In genomic region chr6:16324184-16324583, GRCh38 we compare ENCODE assay signal across 20 cellular contexts.
DNase-seq lines count a peak whose midpoint lies in the region; ATAC-seq and TF ChIP-seq lines count a peak whose summit lies in the region.
"Had no signal": no experiment of that assay in that cellular context is flagged by ENCODE, and none has a peak within 500 bp of the region (broad histone marks: within the 10 kb centered on the region; RNA-seq: fewer than 3 reads in every experiment).

No MANE protein-coding gene starts in this region.

- H3K27me3 Mint-ChIP-seq in activated CD8-positive, alpha-beta memory T cell treated with anti-CD3 and anti-CD28 coated beads, Interleukin-2, amount 10 ng/mL, durations not matched to agents 7 days and 5 days: no peaks in the 10 kb centered on the region
- H3K27me3 Mint-ChIP-seq in activated naive CD8-positive, alpha-beta T cell treated with anti-CD3 and anti-CD28 coated beads for 36 hours: no peaks in the 10 kb centered on the region

- ATAC-seq in activated CD8-positive, alpha-beta memory T cell treated with anti-CD3 and anti-CD28 coated beads, Interleukin-2, amount 10 ng/mL, durations not matched to agents 7 days and 5 days: no peak
- no peak for ATAC-seq in GM21717 (IDR thresholded peaks at IDR 0.05; ENCODE audit: unreplicated experiment)
- ATAC-seq: right lobe of liver had no signal

- H3K9me3 Mint-ChIP-seq in activated CD8-positive, alpha-beta memory T cell treated with anti-CD3 and anti-CD28 coated beads, Interleukin-2, amount 10 ng/mL, durations not matched to agents 7 days and 5 days (ENCODE audit: low read depth): no peaks in the 10 kb centered on the region
- no peaks in the 10 kb centered on the region for H3K9me3 Mint-ChIP-seq in activated naive CD8-positive, alpha-beta T cell treated with anti-CD3 and anti-CD28 coated beads for 36 hours

- intact Hi-C loops in testis (cut with DNase I; ENCODE audit: low total_unique reads): no loop called here

- H3K4me1 Mint-ChIP-seq in activated CD8-positive, alpha-beta memory T cell treated with anti-CD3 and anti-CD28 coated beads, Interleukin-2, amount 10 ng/mL, durations not matched to agents 7 days and 5 days: peaks cover 63% of the 10 kb centered on the region
- peaks cover 59% of the 10 kb centered on the region for H3K4me1 Mint-ChIP-seq in activated naive CD8-positive, alpha-beta T cell treated with anti-CD3 and anti-CD28 coated beads for 36 hours

- H3K9me3 ChIP-seq in mesenchymal stem cell (ENCODE audit: control insufficient read depth, low read length) (no peaks in the 10 kb centered on the region), testis (no peaks in the 10 kb centered on the region)
- H3K9me3 ChIP-seq: right lobe of liver, stomach, transverse colon had no signal

- H2AK5ac ChIP-seq in mesenchymal stem cell (ENCODE audit: low read length, severe bottlenecking): no peak overlapping the region

- H3K23ac ChIP-seq in mesenchymal stem cell (ENCODE audit: low read length in 2 of 2): no peak overlapping the region

- no peak for TF ChIP-seq CTCF in testis (IDR thresholded peaks at IDR 0.05)

- no peak overlapping the region for H3K4me3 ChIP-seq in mesenchymal stem cell (ENCODE audit: insufficient read depth in 1 of 2, low read depth in 1 of 2, low read length in 2 of 2)
- no peak overlapping the region for H3K4me3 ChIP-seq in testis
- H3K4me3 ChIP-seq: cardiac muscle cell, right lobe of liver, stomach, transverse colon had no signal

- H3K4ac ChIP-seq in mesenchymal stem cell (ENCODE audit: low read depth in 1 of 2, low read length in 2 of 2): no peak overlapping the region

- peaks cover 8% of the 10 kb centered on the region for H3K79me1 ChIP-seq in mesenchymal stem cell (replicated peaks; ENCODE audit: low read length, poor library complexity, severe bottlenecking)

- no peak overlapping the region for H3K4me2 ChIP-seq in mesenchymal stem cell (ENCODE audit: low read length, poor library complexity, severe bottlenecking)

- no peak overlapping the region for H4K8ac ChIP-seq in mesenchymal stem cell (ENCODE audit: low read length)

- H3K36me3 Mint-ChIP-seq in activated CD8-positive, alpha-beta memory T cell treated with anti-CD3 and anti-CD28 coated beads, Interleukin-2, amount 10 ng/mL, durations not matched to agents 7 days and 5 days: peaks cover 30% of the 10 kb centered on the region
- peaks cover 9% of the 10 kb centered on the region for H3K36me3 Mint-ChIP-seq in activated naive CD8-positive, alpha-beta T cell treated with anti-CD3 and anti-CD28 coated beads for 36 hours

- H2BK120ac ChIP-seq in mesenchymal stem cell (ENCODE audit: low read depth, low read length): no peak overlapping the region

- H3K4me1 ChIP-seq in mesenchymal stem cell (ENCODE audit: control insufficient read depth, insufficient read depth, low read depth, low read length) (peaks cover 26% of the 10 kb centered on the region), testis (peaks cover 67% of the 10 kb centered on the region)
- H3K4me1 ChIP-seq: right lobe of liver had no signal

- no peak overlapping the region for H2BK15ac ChIP-seq in mesenchymal stem cell (ENCODE audit: low read depth, poor library complexity, severe bottlenecking)

- no peak overlapping the region for H3K18ac ChIP-seq in mesenchymal stem cell (ENCODE audit: low read depth in 1 of 2, low read length in 2 of 2)

- H3K4me3 Mint-ChIP-seq in activated CD8-positive, alpha-beta memory T cell treated with anti-CD3 and anti-CD28 coated beads, Interleukin-2, amount 10 ng/mL, durations not matched to agents 7 days and 5 days: no peak overlapping the region
- no peak overlapping the region for H3K4me3 Mint-ChIP-seq in activated naive CD8-positive, alpha-beta T cell treated with anti-CD3 and anti-CD28 coated beads for 36 hours

- peak overlapping the region; percentile 30 for H3K9ac ChIP-seq in mesenchymal stem cell (ENCODE audit: low read length)

- no peak overlapping the region for H2BK12ac ChIP-seq in mesenchymal stem cell (ENCODE audit: low read length in 2 of 2)

- no peak overlapping the region for H3K27ac ChIP-seq in mesenchymal stem cell (ENCODE audit: low read length, poor library complexity, severe bottlenecking)
- H3K27ac ChIP-seq in testis: peak overlapping the region; percentile 59 to 85
- H3K27ac ChIP-seq: cardiac muscle cell, right lobe of liver had no signal

- no peak for TF ChIP-seq POLR2A in testis (IDR thresholded peaks at IDR 0.05)

- CTCF ChIA-PET in activated CD8-positive, alpha-beta memory T cell treated with anti-CD3 and anti-CD28 coated beads, Interleukin-2, amount 10 ng/mL, durations not matched to agents 7 days and 5 days (lab: Charles Lee): interaction anchor here (0.8 to 3.8 kb wide), 4 partner anchors 8 to 438 kb away, joined by 3 to 27 read pairs (median 4); no protein-coding TSS in a partner anchor

- peak overlapping the region; percentile 91 for H3K27ac Mint-ChIP-seq in activated CD8-positive, alpha-beta memory T cell treated with anti-CD3 and anti-CD28 coated beads, Interleukin-2, amount 10 ng/mL, durations not matched to agents 7 days and 5 days
- H3K27ac Mint-ChIP-seq in activated naive CD8-positive, alpha-beta T cell treated with anti-CD3 and anti-CD28 coated beads for 36 hours: peak overlapping the region; percentile 92

- no peak overlapping the region for H2BK5ac ChIP-seq in mesenchymal stem cell (ENCODE audit: low read depth, low read length, poor library complexity, severe bottlenecking)

- no peak overlapping the region for H4K91ac ChIP-seq in mesenchymal stem cell (ENCODE audit: low read length)

- H3K27me3 ChIP-seq in mesenchymal stem cell (ENCODE audit: control insufficient read depth in 1 of 2, insufficient read depth in 1 of 2, low read length in 2 of 2) (no peaks in the 10 kb centered on the region), testis (no peaks in the 10 kb centered on the region)
- H3K27me3 ChIP-seq: cardiac muscle cell, right lobe of liver, stomach, transverse colon had no signal

- H3K36me3 ChIP-seq in mesenchymal stem cell (ENCODE audit: control insufficient read depth in 1 of 2, insufficient read depth in 2 of 2, low read depth in 1 of 2, low read length in 2 of 2): peaks cover 17 to 20% of the 10 kb centered on the region in 2 experiments
- no peaks in the 10 kb centered on the region for H3K36me3 ChIP-seq in testis (ENCODE audit: low read depth, missing control alignments)

- H2AFZ ChIP-seq in mesenchymal stem cell (ENCODE audit: low read depth, low read length): no peak overlapping the region

- no peak for DNase-seq in activated CD8-positive, alpha-beta memory T cell treated with anti-CD3 and anti-CD28 coated beads, Interleukin-2, amount 10 ng/mL, durations not matched to agents 7 days and 5 days
- DNase-seq in activated CD8-positive, alpha-beta memory T cell treated with anti-CD3 and anti-CD28 coated beads for 24 hours: no peak
- no peak for DNase-seq in activated naive CD8-positive, alpha-beta T cell treated with anti-CD3 and anti-CD28 coated beads for 36 hours
- DNase-seq in mesenchymal stem cell (no peak), testis (peak; percentile 79), NCI-H1694 (lab: John Stamatoyannopoulos, UW) (no peak)
- DNase-seq in activated CD4-positive, alpha-beta T cell treated with anti-CD3 and anti-CD28 coated beads, Interleukin-2, amount 50 U/mL, for 4 hours: no peak
- DNase-seq: activated CD4-positive, CD25-positive, alpha-beta regulatory T cell treated with anti-CD3 and anti-CD28 coated beads, Interleukin-2, amount 50 U/mL, for 72 hours; AML-193; COR-L47; DMS79; NCI-H1048; NCI-H187; NCI-H524 treated with DMSO at 0.1 percent for 48 hours; SHP77; stomach; transverse colon had no signal

- H3K14ac ChIP-seq in mesenchymal stem cell (ENCODE audit: low read length in 2 of 2): no peak overlapping the region

- WGBS in mesenchymal stem cell: 100% methylated on average over 2 of the region's 2 CpGs
- 57 to 63% methylated on average over 2 of the region's 2 CpGs for WGBS in testis, 2 donors
